In genomic region chr5:59358005-59358404, GRCh38 we compare ENCODE assay signal across 16 cellular contexts.
DNase-seq lines count a peak whose midpoint lies in the region; ATAC-seq and TF ChIP-seq lines count a peak whose summit lies in the region.
"Had no signal": no experiment of that assay in that cellular context is flagged by ENCODE, and none has a peak within 500 bp of the region (broad histone marks: within the 10 kb centered on the region; RNA-seq: fewer than 3 reads in every experiment).

No MANE protein-coding gene starts in this region.

- H3K27me3 ChIP-seq in HUES6 (ENCODE audit: control insufficient read depth, insufficient read depth, low read length) (no peaks in the 10 kb centered on the region), colonic mucosa (no peaks in the 10 kb centered on the region), mesendoderm (ENCODE audit: insufficient read depth, low read length, poor library complexity) (no peaks in the 10 kb centered on the region), gastrocnemius medialis (no peaks in the 10 kb centered on the region)

- peak overlapping the region; percentile 16 for H3K4ac ChIP-seq in mesendoderm (ENCODE audit: low read depth, low read length)

- H3K23ac ChIP-seq in mesendoderm (ENCODE audit: low read length), result no peak overlapping the region

- no CpG with 5 or more reads among the region's 2 CpGs for WGBS in mesendoderm (ENCODE audit: extremely low coverage, insufficient coverage, low lambda C conversion rate)

- H3K56ac ChIP-seq in mesendoderm (ENCODE audit: low read length), result peak overlapping the region; percentile 45

- H3K4me2 ChIP-seq in mesendoderm (ENCODE audit: low read length), result no peak overlapping the region

- H3K9me3 ChIP-seq in HUES6 (ENCODE audit: control insufficient read depth, insufficient read depth, low read depth, low read length) (no peaks in the 10 kb centered on the region), colonic mucosa (no peaks in the 10 kb centered on the region), gastrocnemius medialis (no peaks in the 10 kb centered on the region)

- no peaks in the 10 kb centered on the region for H3K79me1 ChIP-seq in mesendoderm (ENCODE audit: low read length)

- peak overlapping the region; percentile 95 for H3K18ac ChIP-seq in mesendoderm (ENCODE audit: low read length)

- DNase-seq in colonic mucosa (no peak), mesendoderm (peak; percentile 59), gastrocnemius medialis (no peak), HuH-7 (ENCODE audit: low spot score) (no peak), activated gamma-delta T cell treated with Interleukin-2 at 50 U/mL for 16 hours (no peak)
- DNase-seq: activated effector memory CD4-positive, alpha-beta T cell treated with anti-CD3 and anti-CD28 coated beads, Interleukin-2, amount 50 U/mL, for 16 hours; anterior cingulate cortex; COR-L47; NCI-H1436; posterior cingulate gyrus; SHP77 treated with DMSO at 0.1 percent for 48 hours had no signal

- H2BK15ac ChIP-seq in mesendoderm (replicated peaks; ENCODE audit: low read depth), result no peak overlapping the region

- no peak overlapping the region for H4K8ac ChIP-seq in mesendoderm (ENCODE audit: low read depth, low read length)

- peak overlapping the region; percentile 58 for H2BK5ac ChIP-seq in mesendoderm (ENCODE audit: low read length)

- H4K5ac ChIP-seq in mesendoderm (ENCODE audit: low read length), result no peak overlapping the region

- H3K4me1 ChIP-seq in HUES6 (ENCODE audit: control insufficient read depth, insufficient read depth, low read length) (peaks cover 38% of the 10 kb centered on the region), colonic mucosa (no peaks in the 10 kb centered on the region), mesendoderm (ENCODE audit: control insufficient read depth, low read depth, low read length) (peaks cover 7% of the 10 kb centered on the region), gastrocnemius medialis (peaks cover 31 to 77% of the 10 kb centered on the region in 2 donors)

- TF ChIP-seq CTCF in colonic mucosa (IDR thresholded peaks at IDR 0.05) (no peak), gastrocnemius medialis (IDR thresholded peaks at IDR 0.05 in 4 of 5, conservative IDR thresholded peaks at IDR 0.05 in 1 of 5) (no peak)

- H3K36me3 ChIP-seq in HUES6 (ENCODE audit: control insufficient read depth, insufficient read depth, low read length) (no peaks in the 10 kb centered on the region), colonic mucosa (no peaks in the 10 kb centered on the region), mesendoderm (ENCODE audit: control insufficient read depth, insufficient read depth, low read length) (no peaks in the 10 kb centered on the region), gastrocnemius medialis (no peaks in the 10 kb centered on the region)

- intact Hi-C loops in colonic mucosa (cut with DNase I) (no loop called here), gastrocnemius medialis (cut with DNase I; ENCODE audit: low total_unique reads) (loop anchor here (2.0 to 5.0 kb wide), 2 partner anchors 184 to 205 kb away; no protein-coding TSS in a partner anchor)

- in situ Hi-C loops in gastrocnemius medialis (cut with MboI; ENCODE audit: low sequenced_read_pairs in 4 of 4), result loop anchor here (25.0 kb wide), 3 partner anchors 321 to 471 kb away; no protein-coding TSS in a partner anchor

- H3K9ac ChIP-seq in HUES6 (ENCODE audit: low read length) (peak overlapping the region; percentile 7), colonic mucosa (ENCODE audit: low read depth in 2 of 2, low read length in 2 of 2) (no peak overlapping the region), mesendoderm (ENCODE audit: low read length) (no peak overlapping the region)

- TF ChIP-seq POLR2A in gastrocnemius medialis (IDR thresholded peaks at IDR 0.05), result no peak

- H2BK120ac ChIP-seq in mesendoderm (ENCODE audit: low read depth, low read length), result peak overlapping the region; percentile 94

- ATAC-seq in gastrocnemius medialis (peak in 1 of 2 donors; percentile 19), HG03045 (IDR thresholded peaks at IDR 0.05; ENCODE audit: unreplicated experiment) (no peak), SK-N-SH treated with all-trans-retinoic acid at 6 μM for 48 hours (no peak)
- ATAC-seq: activated CD4-positive, CD25-positive, alpha-beta regulatory T cell treated with anti-CD3 and anti-CD28 coated beads, Interleukin-2, amount 50 U/mL, for 24 hours had no signal

- no peaks in the 10 kb centered on the region for H3K79me2 ChIP-seq in mesendoderm (ENCODE audit: control insufficient read depth, insufficient read depth, low read length)

- H2AK5ac ChIP-seq in mesendoderm (ENCODE audit: low read length), result no peak overlapping the region

- peak overlapping the region; percentile 0; the same call in 1 of the 2 replicates for H3K27ac ChIP-seq in HUES6 (ENCODE audit: low read depth, low read length)
- peak overlapping the region; percentile 41 for H3K27ac ChIP-seq in colonic mucosa
- H3K27ac ChIP-seq in mesendoderm (ENCODE audit: low read depth, low read length), result peak overlapping the region; percentile 77
- H3K27ac ChIP-seq in gastrocnemius medialis, result peak overlapping the region; percentile 81 to 86 (median 83)
- H3K27ac ChIP-seq: epithelial cell of prostate had no signal

- no peak overlapping the region for H3K4me3 ChIP-seq in HUES6 (ENCODE audit: low read depth, low read length)
- H3K4me3 ChIP-seq in colonic mucosa, result no peak overlapping the region
- no peak overlapping the region for H3K4me3 ChIP-seq in mesendoderm (ENCODE audit: low read length)
- peak overlapping the region; percentile 12 to 57 (median 53) for H3K4me3 ChIP-seq in gastrocnemius medialis

TF ChIP-seq in SK-N-SH treated with all-trans-retinoic acid at 6 μM for 48 hours, 23 proteins besides CTCF, POLR2A, EP300 and RAD21:
- no peak for TF ChIP-seq BACH2 (CRISPR knock-in tag; IDR thresholded peaks at IDR 0.05; ENCODE audit: borderline replicate concordance)
- no peak for TF ChIP-seq RARB (CRISPR knock-in tag; IDR thresholded peaks at IDR 0.05)
- no peak for TF ChIP-seq PATZ1 (CRISPR knock-in tag; IDR thresholded peaks at IDR 0.05; ENCODE audit: borderline replicate concordance)
TF ChIP-seq in SK-N-SH treated with all-trans-retinoic acid at 6 μM for 48 hours: peak in this region for 0.

Comparison
In these comparisons a context has a peak if more than half of its experiments do, and no peak if none do; other contexts are left out.
1. H3K27ac ChIP-seq: peak in every context shown above with its lines; median percentile 83 in gastrocnemius medialis; 77 in mesendoderm; 41 in colonic mucosa; 0 in HUES6.
2. H3K4me3 ChIP-seq: peak in gastrocnemius medialis (4 of 4); none in HUES6 (single experiment), colonic mucosa (single experiment) and mesendoderm (single experiment).